8 cellular contexts compared by ENCODE assay signal in the genomic region with DNA sequence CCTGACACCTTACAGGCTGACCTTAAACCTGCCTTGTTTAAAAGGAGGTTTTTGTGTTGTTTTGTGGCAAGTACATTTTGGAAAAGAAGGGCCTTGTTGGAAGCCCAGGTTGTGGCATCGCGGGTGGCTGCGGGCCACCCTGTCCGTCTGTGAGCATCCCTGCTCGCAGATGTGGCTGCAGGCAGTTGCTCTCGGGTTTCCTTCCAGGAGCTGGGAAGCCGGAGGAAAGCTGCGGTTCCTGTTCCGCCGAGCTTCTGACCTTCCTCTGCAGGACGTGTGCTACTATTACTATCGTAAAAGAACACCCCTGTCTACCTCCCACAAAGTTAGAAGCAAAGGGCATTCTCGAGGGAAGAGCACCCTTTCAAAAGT. TPM values are rescaled to one million over a fixed set of nuclear protein-coding genes. Genes with fewer than 3 reads are reported as not detected.
A peak's percentile ranks its signal among the peaks of the same experiment; 100 is the strongest.
DNase-seq lines count a peak whose midpoint lies in the region; ATAC-seq and TF ChIP-seq lines count a peak whose summit lies in the region.

No MANE protein-coding gene starts in this region.

- no peak overlapping the region for H2AK5ac ChIP-seq in mesenchymal stem cell (ENCODE audit: low read length, severe bottlenecking)

- TF ChIP-seq CTCF in transverse colon (IDR thresholded peaks at IDR 0.05) = no peak

- peaks cover 8% of the 10 kb centered on the region for H3K79me1 ChIP-seq in mesenchymal stem cell (replicated peaks; ENCODE audit: low read length, poor library complexity, severe bottlenecking)

- H3K4me2 ChIP-seq in mesenchymal stem cell (ENCODE audit: low read length, poor library complexity, severe bottlenecking) = peak overlapping the region; percentile 96

- H3K4me3 ChIP-seq in SJCRH30 (peak overlapping the region; percentile 95), endocrine pancreas (ENCODE audit: control insufficient read depth, insufficient read depth, low read length) (peak overlapping the region; percentile 70), mesenchymal stem cell (ENCODE audit: insufficient read depth in 1 of 2, low read depth in 1 of 2, low read length in 2 of 2) (peak overlapping the region; percentile 85 to 88), transverse colon (peak overlapping the region; percentile 93 to 99 (median 98))

- peak; percentile 14 to 21 for DNase-seq in stimulated activated CD4-positive, alpha-beta T cell treated with anti-CD3 and anti-CD28 coated beads, Interleukin-2, amount 100 ng/mL, for 24 hours
- DNase-seq in stimulated activated CD4-positive, alpha-beta T cell treated with anti-CD3 and anti-CD28 coated beads, Interleukin-4, amount 100 ng/mL, for 24 hours = no peak
- DNase-seq in SJCRH30 (peak; percentile 63 to 73), mesenchymal stem cell (peak; percentile 59), transverse colon (peak; percentile 53), DMS153 treated with DMSO at 0.1 percent for 48 hours (lab: John Stamatoyannopoulos, UW; ENCODE audit: unreplicated experiment) (no peak)

- intact Hi-C loops in transverse colon (cut with DNase I; ENCODE audit: low total_unique reads) = no loop called here

- H4K91ac ChIP-seq in mesenchymal stem cell (ENCODE audit: low read length) = no peak overlapping the region

- H3K18ac ChIP-seq in mesenchymal stem cell (ENCODE audit: low read depth in 1 of 2, low read length in 2 of 2) = no peak overlapping the region

- no peak overlapping the region for H2BK5ac ChIP-seq in mesenchymal stem cell (ENCODE audit: low read depth, low read length, poor library complexity, severe bottlenecking)

- H3K14ac ChIP-seq in mesenchymal stem cell (ENCODE audit: low read length in 2 of 2) = no peak overlapping the region

- peak; percentile 2 for ATAC-seq in HG03025 (IDR thresholded peaks at IDR 0.05; ENCODE audit: low FRiP score, unreplicated experiment)

- H2AFZ ChIP-seq in mesenchymal stem cell (ENCODE audit: low read depth, low read length) = peak overlapping the region; percentile 88

- H3K36me3 ChIP-seq in SJCRH30 = peaks cover 1% of the 10 kb centered on the region; the same call in 1 of the 2 replicates
- H3K36me3 ChIP-seq in endocrine pancreas (ENCODE audit: control insufficient read depth, insufficient read depth, low read length) = no peaks in the 10 kb centered on the region
- peaks cover under 1 to 13% of the 10 kb centered on the region in 2 experiments for H3K36me3 ChIP-seq in mesenchymal stem cell (ENCODE audit: control insufficient read depth in 1 of 2, insufficient read depth in 2 of 2, low read depth in 1 of 2, low read length in 2 of 2)
- peaks cover 0 to 1% (median 0%) of the 10 kb centered on the region in 4 donors for H3K36me3 ChIP-seq in transverse colon

- peak overlapping the region in 1 of 2 experiments; percentile 10 for H2BK12ac ChIP-seq in mesenchymal stem cell (ENCODE audit: low read length in 2 of 2)

- no peak overlapping the region for H2BK120ac ChIP-seq in mesenchymal stem cell (ENCODE audit: low read depth, low read length)

- H3K27ac ChIP-seq in SJCRH30 (peak overlapping the region; percentile 79), mesenchymal stem cell (ENCODE audit: low read length, poor library complexity, severe bottlenecking) (peak overlapping the region; percentile 40), transverse colon (peak overlapping the region; percentile 91 to 97 (median 94))

- no peaks in the 10 kb centered on the region; the same call in 1 of the 2 replicates for H3K9me3 ChIP-seq in SJCRH30 (replicated peaks)
- no peaks in the 10 kb centered on the region for H3K9me3 ChIP-seq in endocrine pancreas (ENCODE audit: control insufficient read depth, low read length)
- H3K9me3 ChIP-seq in mesenchymal stem cell (ENCODE audit: control insufficient read depth, low read length) = no peaks in the 10 kb centered on the region
- H3K9me3 ChIP-seq in transverse colon = no peaks in the 10 kb centered on the region

- H3K9ac ChIP-seq in endocrine pancreas (ENCODE audit: control insufficient read depth, insufficient read depth, low read length) (peak overlapping the region; percentile 98), mesenchymal stem cell (ENCODE audit: low read length) (peak overlapping the region; percentile 92)

- no peaks in the 10 kb centered on the region for H3K27me3 ChIP-seq in SJCRH30
- no peaks in the 10 kb centered on the region for H3K27me3 ChIP-seq in endocrine pancreas (ENCODE audit: control insufficient read depth, insufficient read depth, low read length)
- H3K27me3 ChIP-seq in mesenchymal stem cell (ENCODE audit: control insufficient read depth in 1 of 2, insufficient read depth in 1 of 2, low read length in 2 of 2) = no peaks in the 10 kb centered on the region
- H3K27me3 ChIP-seq in transverse colon = no peaks in the 10 kb centered on the region

- in situ Hi-C loops in transverse colon (cut with MboI; ENCODE audit: low pct_ligation_motif_present in 1 of 4, low pct_unique_long_range_greater_than_20kb in 1 of 4, low sequenced_read_pairs in 3 of 4) = no loop called here

- TF ChIP-seq EP300 in transverse colon (IDR thresholded peaks at IDR 0.05; ENCODE audit: low read depth) = no peak

- no peaks in the 10 kb centered on the region for H3K4me1 ChIP-seq in SJCRH30
- peaks cover 13% of the 10 kb centered on the region for H3K4me1 ChIP-seq in endocrine pancreas (ENCODE audit: control insufficient read depth, insufficient read depth, low read length)
- no peaks in the 10 kb centered on the region for H3K4me1 ChIP-seq in mesenchymal stem cell (ENCODE audit: control insufficient read depth, insufficient read depth, low read depth, low read length)
- peaks cover 7 to 37% (median 14%) of the 10 kb centered on the region in 4 donors for H3K4me1 ChIP-seq in transverse colon

- peak overlapping the region in 1 of 2 experiments; percentile 93 for H3K4ac ChIP-seq in mesenchymal stem cell (ENCODE audit: low read depth in 1 of 2, low read length in 2 of 2)

- H4K8ac ChIP-seq in mesenchymal stem cell (ENCODE audit: low read length) = peak overlapping the region; percentile 42

- H2BK15ac ChIP-seq in mesenchymal stem cell (ENCODE audit: low read depth, poor library complexity, severe bottlenecking) = no peak overlapping the region

- 2% methylated on average over 13 of the region's 13 CpGs for WGBS in mesenchymal stem cell
- WGBS in transverse colon (ENCODE audit: low coverage in 1 of 2), 2 donors = 0 to 1% methylated on average over 7 to 13 of the region's 13 CpGs

- no peak for TF ChIP-seq POLR2A in transverse colon (IDR thresholded peaks at IDR 0.05)

- H3K23ac ChIP-seq in mesenchymal stem cell (ENCODE audit: low read length in 2 of 2) = no peak overlapping the region

RNA-seq across cellular contexts. Expression of a gene that starts 0.8 kb away (rescaled TPM):
- 108 and 117 TPM in 2 replicates for total RNA-seq in SJCRH30 (2014; rRNA removed; shearing (Covaris generic))
- polyA plus RNA-seq in mesenchymal stem cell (2013, experiment 1 of 2) = 80.3 TPM
- 80.6 TPM for polyA plus RNA-seq in mesenchymal stem cell (2013, experiment 2 of 2)
- 100 to 1,000 TPM in 2 of 4 donors, 10 to 100 TPM in 2; 22.3 to 127 (median 103) TPM for total RNA-seq in transverse colon

RNA-seq across cellular contexts. Expression of a gene that starts 53.3 kb away (rescaled TPM):
- not detected in 2 replicates for total RNA-seq in SJCRH30 (2014; rRNA removed; shearing (Covaris generic))
- not detected for polyA plus RNA-seq in mesenchymal stem cell (2013, experiment 1 of 2)
- not detected for polyA plus RNA-seq in mesenchymal stem cell (2013, experiment 2 of 2)
- 10 to 100 TPM in 1 of 4 donors, 1 to 10 TPM in 1, under 1 TPM in 2; 0.40 to 10.2 (median 1.1) TPM for total RNA-seq in transverse colon

Comparison
In these comparisons a context has a peak if more than half of its experiments do, and no peak if none do; other contexts are left out.
1. DNase-seq: peak in stimulated activated CD4-positive, alpha-beta T cell treated with anti-CD3 and anti-CD28 coated beads, Interleukin-2, amount 100 ng/mL, for 24 hours (2 of 2), SJCRH30 (2 of 2), mesenchymal stem cell (single experiment) and transverse colon (single experiment); none in stimulated activated CD4-positive, alpha-beta T cell treated with anti-CD3 and anti-CD28 coated beads, Interleukin-4, amount 100 ng/mL, for 24 hours (single experiment) and DMS153 treated with DMSO at 0.1 percent for 48 hours (single experiment).
2. H3K27ac ChIP-seq: peak in every context shown above with its lines; median percentile 94 in transverse colon; 79 in SJCRH30; 40 in mesenchymal stem cell.
3. Peak in every context shown above with its lines, with median percentiles within 50 percentile points of each other: H3K4me3 ChIP-seq.